25 cellular contexts compared by ENCODE assay signal in the genomic region with DNA sequence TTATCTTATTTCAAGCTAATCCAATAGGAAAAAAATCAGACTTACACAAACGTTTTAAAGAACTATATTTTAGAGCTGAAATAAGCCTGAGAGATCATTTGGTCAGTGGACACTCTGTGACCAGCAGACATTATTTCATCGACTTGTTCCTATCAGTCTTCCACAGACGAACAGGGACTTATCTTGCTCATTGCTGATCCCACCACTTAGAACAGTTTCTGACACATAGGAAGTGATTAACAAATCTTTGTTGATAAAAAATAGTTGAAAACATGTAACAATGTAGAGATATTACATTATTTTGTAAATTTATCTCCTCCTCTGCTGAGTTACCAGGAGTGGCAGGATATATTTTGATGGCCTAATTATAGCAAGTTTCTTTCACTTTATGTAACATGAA.
"Had no signal": no experiment of that assay in that cellular context is flagged by ENCODE, and none has a peak within 500 bp of the region (broad histone marks: within the 10 kb centered on the region; RNA-seq: fewer than 3 reads in every experiment).

No MANE protein-coding gene starts in this region.

- H3K9me3 ChIP-seq: MG63 had no signal

- H3K9me3 Mint-ChIP-seq: activated naive CD4-positive, alpha-beta T cell treated with anti-CD3 and anti-CD28 coated beads, Interleukin-2, amount 50 U/mL, for 72 hours; activated naive CD8-positive, alpha-beta T cell treated with anti-CD3 and anti-CD28 coated beads, Interleukin-2, amount 50 U/mL, for 24 hours; activated T-helper 1 cell treated with anti-CD3 and anti-CD28 coated beads, Interleukin-12 subunit alpha, Interleukin-12 subunit beta, Interleukin-2, Interleukin-4 antibody, amounts not matched to agents 30 ng/mL and 10 ng/mL and 1 ng/mL, durations not matched to agents 14 hours and 24 hours and 36 hours; brain; T-cell had no signal

- H3K27me3 ChIP-seq: MG63 had no signal

- DNase-seq: activated CD4-positive, alpha-beta T cell treated with anti-CD3 and anti-CD28 coated beads for 4 hours; activated CD4-positive, alpha-beta T cell treated with anti-CD3 and anti-CD28 coated beads, Interleukin-2, amount 50 U/mL, for 4 hours; activated CD8-positive, alpha-beta memory T cell treated with anti-CD3 and anti-CD28 coated beads, Interleukin-2, amount 50 U/mL, for 48 hours; activated CD8-positive, alpha-beta T cell treated with anti-CD3 and anti-CD28 coated beads, Interleukin-2, amount 10 ng/mL, durations not matched to agents 7 days and 5 days; activated effector memory CD4-positive, alpha-beta T cell treated with Interleukin-2 at 50 U/mL for 16 hours; activated naive CD4-positive, alpha-beta T cell treated with Interleukin-2 at 50 U/mL for 16 hours; activated naive CD8-positive, alpha-beta T cell treated with anti-CD3 and anti-CD28 coated beads, Interleukin-2, amount 50 U/mL, for 24 hours; activated T-cell treated with anti-CD3 and anti-CD28 coated beads, Interleukin-2, amount 50 U/mL, for 1 hour; amygdala; MG63; NCI-H1105; NCI-H1436 treated with DMSO at 0.1 percent for 48 hours; NCI-H187; NCI-H2081; NCI-H446; NCI-H524; PC-3; SIG-M5; T-cell; T-helper 2 cell; T1000 had no signal

- H3K4me3 ChIP-seq: MG63 had no signal

- H3K4me3 Mint-ChIP-seq: activated CD8-positive, alpha-beta T cell treated with anti-CD3 and anti-CD28 coated beads, Interleukin-2, amount 10 ng/mL, durations not matched to agents 7 days and 5 days; activated naive CD8-positive, alpha-beta T cell treated with anti-CD3 and anti-CD28 coated beads, Interleukin-2, amount 50 U/mL, for 24 hours; activated T-helper 1 cell treated with anti-CD3 and anti-CD28 coated beads, Interleukin-12 subunit alpha, Interleukin-12 subunit beta, Interleukin-2, Interleukin-4 antibody, amounts not matched to agents 30 ng/mL and 10 ng/mL and 1 ng/mL, durations not matched to agents 14 hours and 24 hours and 36 hours; brain; T-cell had no signal

- H3K27ac Mint-ChIP-seq: activated CD8-positive, alpha-beta T cell treated with anti-CD3 and anti-CD28 coated beads, Interleukin-2, amount 10 ng/mL, durations not matched to agents 7 days and 5 days; activated naive CD4-positive, alpha-beta T cell treated with anti-CD3 and anti-CD28 coated beads, Interleukin-2, amount 50 U/mL, for 72 hours; activated naive CD8-positive, alpha-beta T cell treated with anti-CD3 and anti-CD28 coated beads, Interleukin-2, amount 50 U/mL, for 24 hours; activated T-helper 1 cell treated with anti-CD3 and anti-CD28 coated beads, Interleukin-12 subunit alpha, Interleukin-12 subunit beta, Interleukin-2, Interleukin-4 antibody, amounts not matched to agents 30 ng/mL and 10 ng/mL and 1 ng/mL, durations not matched to agents 14 hours and 24 hours and 36 hours; brain; T-cell had no signal

- ATAC-seq: activated CD4-positive, CD25-positive, alpha-beta regulatory T cell treated with anti-CD3 and anti-CD28 coated beads, Interleukin-2, amount 50 U/mL, for 24 hours; activated CD8-positive, alpha-beta T cell treated with anti-CD3 and anti-CD28 coated beads, Interleukin-2, amount 10 ng/mL, durations not matched to agents 7 days and 5 days; activated naive CD4-positive, alpha-beta T cell treated with anti-CD3 and anti-CD28 coated beads, Interleukin-2, amount 50 U/mL, for 72 hours; activated naive CD8-positive, alpha-beta T cell treated with anti-CD3 and anti-CD28 coated beads, Interleukin-2, amount 50 U/mL, for 24 hours; PC-3; T-cell had no signal

- H3K27me3 Mint-ChIP-seq: activated naive CD8-positive, alpha-beta T cell treated with anti-CD3 and anti-CD28 coated beads, Interleukin-2, amount 50 U/mL, for 24 hours; brain; T-cell had no signal

- H3K36me3 ChIP-seq: MG63 had no signal
